In genomic region chr20:63554361-63555278, GRCh38 we compare ENCODE assay signal across 8 cellular contexts. TPM values are rescaled to one million over a fixed set of nuclear protein-coding genes. Genes with fewer than 3 reads are reported as not detected.
DNase-seq lines count a peak whose midpoint lies in the region; ATAC-seq, FAIRE-seq and TF ChIP-seq lines count a peak whose summit lies in the region.

No MANE protein-coding gene starts in this region.

- no peak for TF ChIP-seq EP300 in K562 (IDR thresholded peaks at IDR 0.05; ENCODE audit: low read length)

- H3K4me1 Mint-ChIP-seq in naive thymus-derived CD4-positive, alpha-beta T cell, result peaks cover 9 to 18% (median 13%) of the 10 kb centered on the region in 7 donors

- no peak for FAIRE-seq in K562 (lab: Jason Lieb, UNC)

- peaks cover 14 to 70% (median 56%) of the 10 kb centered on the region in 11 experiments; a peak in 21 of 22 replicates for H4K20me1 ChIP-seq in BLaER1 treated with 17β-estradiol and CSF1 and Interleukin-3, amounts not matched to agents 10 nM and 100 nM
- H4K20me1 ChIP-seq in K562 (replicated peaks; ENCODE audit: control insufficient read depth, insufficient read depth, low read length), result no peaks in the 10 kb centered on the region

- H3K9me1 ChIP-seq in K562 (ENCODE audit: control insufficient read depth, insufficient read depth, low read length), result no peaks in the 10 kb centered on the region

- CTCF ChIA-PET in HEK293 (lab: Yijun Ruan, JAX), result interaction anchor here (0.6 kb wide), 1 partner anchor 27 kb away, joined by 4 read pairs; no protein-coding TSS in a partner anchor
- CTCF ChIA-PET in K562 (lab: Yijun Ruan, JAX; ENCODE audit: low intra/inter-chr PET ratio), result no interaction called here
- CTCF ChIA-PET in naive thymus-derived CD4-positive, alpha-beta T cell (lab: Charles Lee), result interaction anchor here (0.6 kb wide), 1 partner anchor 432 kb away, joined by 3 read pairs; no protein-coding TSS in a partner anchor

- no peak for ATAC-seq in K562
- no peak for ATAC-seq in naive thymus-derived CD4-positive, alpha-beta T cell
- ATAC-seq in GM21423 (IDR thresholded peaks at IDR 0.05; ENCODE audit: unreplicated experiment), result no peak

- DNase-seq in K562 (ENCODE audit: extremely low read depth in 1 of 4, low spot score in 3 of 4) (no peak), CD1c-positive myeloid dendritic cell (ENCODE audit: extremely low spot score) (no peak), putamen (ENCODE audit: low spot score) (no peak)
- peak in 1 of 9 donors; percentile 20 for DNase-seq in naive thymus-derived CD4-positive, alpha-beta T cell
- DNase-seq in activated CD4-positive, CD25-positive, alpha-beta regulatory T cell (lab: John Stamatoyannopoulos, UW), result no peak

- peak overlapping the region; percentile 53 to 74 (median 66) for H3K4me3 ChIP-seq in BLaER1 treated with 17β-estradiol and CSF1 and Interleukin-3, amounts not matched to agents 10 nM and 100 nM
- H3K4me3 ChIP-seq in HEK293 (ENCODE audit: low read depth, low read length) (no peak overlapping the region), K562 (peak overlapping the region; percentile 76; the same call in 1 of the 2 replicates)
- H3K4me3 ChIP-seq in naive thymus-derived CD4-positive, alpha-beta T cell (ENCODE audit: low read length), result no peak overlapping the region

- peak overlapping the region in 9 of 11 experiments; percentile 18 to 79 (median 63); a peak in 16 of 22 replicates for H3K9ac ChIP-seq in BLaER1 treated with 17β-estradiol and CSF1 and Interleukin-3, amounts not matched to agents 10 nM and 100 nM
- peak overlapping the region in 1 of 2 experiments; percentile 91; a peak in 2 of 4 replicates for H3K9ac ChIP-seq in K562 (ENCODE audit: insufficient read depth in 1 of 2, low read depth in 2 of 2, low read length in 2 of 2)

- 56% methylated on average over 33 of the region's 38 CpGs for WGBS in K562 (ENCODE audit: insufficient coverage, low coverage, missing lambda C conversion rate)

- intact Hi-C loops in K562 (cut with micrococcal nuclease), result loop anchor here (10.0 kb wide), 1 partner anchor 310 kb away; the partner anchor contains the start of genes ABHD16B and TPD52L2
- intact Hi-C loops in naive thymus-derived CD4-positive, alpha-beta T cell (cut with micrococcal nuclease), result no loop called here

- peak overlapping the region; percentile 94 to 100 (median 99) for H3K4me2 ChIP-seq in BLaER1 treated with 17β-estradiol and CSF1 and Interleukin-3, amounts not matched to agents 10 nM and 100 nM
- H3K4me2 ChIP-seq in K562 (ENCODE audit: insufficient read depth, low read length), result peak overlapping the region; percentile 54

- in situ Hi-C loops in K562 (cut with MboI), result no loop called here

- no peaks in the 10 kb centered on the region for H3K9me3 Mint-ChIP-seq in naive thymus-derived CD4-positive, alpha-beta T cell

- no peak for TF ChIP-seq RAD21 in K562 (CRISPR knock-in tag; conservative IDR thresholded peaks at IDR 0.05 in 1 of 2, IDR thresholded peaks at IDR 0.05 in 1 of 2)

- H3K4me3 Mint-ChIP-seq in naive thymus-derived CD4-positive, alpha-beta T cell, result peak overlapping the region in 9 of 10 donors; percentile 46 to 87 (median 76)

- H3K79me2 ChIP-seq in K562 (ENCODE audit: control insufficient read depth, insufficient read depth, low read length), result no peaks in the 10 kb centered on the region

- peak overlapping the region in 4 of 9 donors; percentile 56 to 79 (median 66) for H3K27ac Mint-ChIP-seq in naive thymus-derived CD4-positive, alpha-beta T cell

- no TSS peak for BruUV-seq in K562 (replicated peaks; lab: Mats Ljungman, UMichigan)

- peaks cover 0 to 10% (median 0%) of the 10 kb centered on the region in 5 donors for H3K36me3 Mint-ChIP-seq in naive thymus-derived CD4-positive, alpha-beta T cell

- peaks cover 22 to 56% (median 45%) of the 10 kb centered on the region in 10 experiments for H3K4me1 ChIP-seq in BLaER1 treated with 17β-estradiol and CSF1 and Interleukin-3, amounts not matched to agents 10 nM and 100 nM
- H3K4me1 ChIP-seq in HEK293 (ENCODE audit: control insufficient read depth, insufficient read depth, low read length) (0 out of 2 replicates have a peak, but pooled peaks cover 2% of the 10 kb centered on the region), K562 (replicated peaks in 1 of 2; ENCODE audit: control insufficient read depth in 2 of 2, insufficient read depth in 2 of 2, low read length in 2 of 2) (peaks cover 15 to 67% of the 10 kb centered on the region in 2 experiments)
- H3K4me1 ChIP-seq in naive thymus-derived CD4-positive, alpha-beta T cell (ENCODE audit: control insufficient read depth in 2 of 2, insufficient read depth in 2 of 2, low read length in 2 of 2), result peaks cover 13 to 21% of the 10 kb centered on the region in 2 donors

- TF ChIP-seq CTCF in HEK293 (tag by site-specific recombination; IDR thresholded peaks at IDR 0.05) (no peak), K562 (IDR thresholded peaks at IDR 0.05 in 2 of 3, conservative IDR thresholded peaks at IDR 0.05 in 1 of 3; ENCODE audit: insufficient read depth in 2 of 3, low read depth in 1 of 3, low read length in 3 of 3) (no peak)

- peaks cover 0 to 14% (median under 1%) of the 10 kb centered on the region in 5 donors for H3K27me3 Mint-ChIP-seq in naive thymus-derived CD4-positive, alpha-beta T cell

- 0 out of 22 replicates have a peak overlapping the region, but pooled peaks of 1 of the 11 experiments have one; percentile 4 for H3K27ac ChIP-seq in BLaER1 treated with 17β-estradiol and CSF1 and Interleukin-3, amounts not matched to agents 10 nM and 100 nM
- H3K27ac ChIP-seq in HEK293 (ENCODE audit: extremely low read depth, low read depth, low read length) (no peak overlapping the region), K562 (ENCODE audit: extremely low read depth, low read depth, low read length) (no peak overlapping the region)
- H3K27ac ChIP-seq in naive thymus-derived CD4-positive, alpha-beta T cell (ENCODE audit: low read depth, low read length), result peak overlapping the region; percentile 63

- peaks cover 61 to 90% (median 69%) of the 10 kb centered on the region in 11 experiments for H3K27me3 ChIP-seq in BLaER1 treated with 17β-estradiol and CSF1 and Interleukin-3, amounts not matched to agents 10 nM and 100 nM
- no peaks in the 10 kb centered on the region for H3K27me3 ChIP-seq in K562 (ENCODE audit: control insufficient read depth in 2 of 2, insufficient read depth in 2 of 2, low read length in 2 of 2)
- no peaks in the 10 kb centered on the region for H3K27me3 ChIP-seq in naive thymus-derived CD4-positive, alpha-beta T cell (ENCODE audit: control insufficient read depth in 2 of 2, insufficient read depth in 2 of 2, low read length in 2 of 2)

- no peaks in the 10 kb centered on the region for H3K9me3 ChIP-seq in BLaER1 treated with 17β-estradiol and CSF1 and Interleukin-3, amounts not matched to agents 10 nM and 100 nM (replicated peaks in 1 of 11)
- H3K9me3 ChIP-seq in HEK293 (ENCODE audit: control insufficient read depth, insufficient read depth, low read depth, low read length) (no peaks in the 10 kb centered on the region), K562 (replicated peaks; ENCODE audit: control insufficient read depth, insufficient read depth, low read depth, low read length) (no peaks in the 10 kb centered on the region)
- no peaks in the 10 kb centered on the region for H3K9me3 ChIP-seq in naive thymus-derived CD4-positive, alpha-beta T cell (ENCODE audit: control insufficient read depth in 2 of 3, low read length in 3 of 3)

- 0 out of 2 replicates have a peak overlapping the region, but pooled peaks have one; percentile 22 for H2AFZ ChIP-seq in K562 (ENCODE audit: low read depth, low read length)

- TF ChIP-seq POLR2A in K562 (conservative IDR thresholded peaks at IDR 0.05), result no peak

- H3K36me3 ChIP-seq in BLaER1 treated with 17β-estradiol and CSF1 and Interleukin-3, amounts not matched to agents 10 nM and 100 nM, result no peaks in the 10 kb centered on the region
- H3K36me3 ChIP-seq in HEK293 (ENCODE audit: control insufficient read depth in 2 of 2, insufficient read depth in 1 of 2, low read length in 2 of 2) (no peaks in the 10 kb centered on the region), K562 (ENCODE audit: control insufficient read depth, insufficient read depth, low read length) (no peaks in the 10 kb centered on the region)
- H3K36me3 ChIP-seq in naive thymus-derived CD4-positive, alpha-beta T cell (ENCODE audit: control insufficient read depth in 2 of 3, insufficient read depth in 3 of 3, low read length in 3 of 3), result no peaks in the 10 kb centered on the region

- POLR2A ChIA-PET in HEK293 (lab: Yijun Ruan, JAX) (interaction anchor here (0.5 kb wide), 1 partner anchor 270 kb away, joined by 6 read pairs; no protein-coding TSS in a partner anchor), K562 (lab: Yijun Ruan, JAX) (interaction anchor here (0.5 to 1.7 kb wide), 5 partner anchors 9 to 347 kb away, joined by 3 to 9 read pairs (median 4); partner anchors contain the start of gene GMEB2)
- POLR2A ChIA-PET in naive thymus-derived CD4-positive, alpha-beta T cell (lab: Charles Lee), result interaction anchor here (1.2 to 1.6 kb wide), 3 partner anchors 13 to 87 kb away, joined by 4 to 10 read pairs (median 5); no protein-coding TSS in a partner anchor

RNA-seq across cellular contexts. Expression of gene FNDC11, which starts 0.7 kb away (rescaled TPM):
- total RNA-seq in K562 (2011; cell fraction: chromatin; rRNA removed; ENCODE audit: low replicate concordance), result 1.1 and 6.2 TPM in 2 replicates
- total RNA-seq in K562 (2011; cell fraction: nucleolus; rRNA removed), result 5.0 and 5.5 TPM in 2 replicates
- 1.8 and 2.2 TPM in 2 replicates for total RNA-seq in K562 (2011; cell fraction: nucleoplasm; rRNA removed)
- total RNA-seq in K562 (2014; rRNA removed) (0.64 and 0.65 TPM in 2 replicates), K562 (2014; rRNA removed; fragmentation: Illumina TruSeq; extraction: Trizol) (0.06 TPM in 1 of 2 replicates, not detected in the other), K562 (2015; rRNA removed; fragmentation: Illumina TruSeq; extraction: Trizol) (0.14 and 0.23 TPM in 2 replicates), K562 (2021) (0.74 and 0.89 TPM in 2 replicates)
- polyA plus RNA-seq in K562 (2011; rRNA removed) (1.2 TPM in 2 replicates), K562 (2014; fragmentation: Illumina TruSeq; extraction: Trizol) (0.15 and 0.39 TPM in 2 replicates), K562 (2014; fragmentation: Nextera tagmentation; extraction: Ambion mirVana) (under 1 TPM in 1 of 2 experiments, not detected in 1; 0.08 TPM), K562 (2014; rRNA removed) (1.2 and 2.3 TPM in 2 replicates)
- 1.9 and 6.4 TPM in 2 replicates for polyA plus RNA-seq in K562 (2011; cell fraction: cytosol; rRNA removed)
- 5.8 and 19.1 TPM in 2 replicates for polyA plus RNA-seq in K562 (2011; cell fraction: nucleus; rRNA removed)
- 0.94 and 1.1 TPM in 2 replicates for polyA plus RNA-seq in K562 (2012)
- polyA minus RNA-seq in K562 (2011; rRNA and poly(A)+ RNA removed), result 0.45 and 0.56 TPM in 2 replicates
- polyA minus RNA-seq in K562 (2011; cell fraction: cytosol; rRNA and poly(A)+ RNA removed), result 0.46 and 1.3 TPM in 2 replicates
- 1.6 and 3.9 TPM in 2 replicates for polyA minus RNA-seq in K562 (2011; cell fraction: nucleus; rRNA and poly(A)+ RNA removed)
- total RNA-seq in naive thymus-derived CD4-positive, alpha-beta T cell, result 1 to 10 TPM in 1 of 5 experiments, under 1 TPM in 4; 0.30 to 1.2 (median 0.32) TPM
- under 1 TPM; 0.22 to 0.90 TPM for polyA plus RNA-seq in naive thymus-derived CD4-positive, alpha-beta T cell

RNA-seq across cellular contexts. Expression of gene SRMS, which starts 7.1 kb away (rescaled TPM):
- not detected in 2 replicates for total RNA-seq in K562 (2011; cell fraction: chromatin; rRNA removed; ENCODE audit: low replicate concordance)
- total RNA-seq in K562 (2011; cell fraction: nucleolus; rRNA removed), result 0.17 TPM in 1 of 2 replicates, not detected in the other
- total RNA-seq in K562 (2011; cell fraction: nucleoplasm; rRNA removed), result not detected in 2 replicates
- not detected in 2 replicates for total RNA-seq in K562 (2014; rRNA removed)
- not detected in 2 replicates for total RNA-seq in K562 (2014; rRNA removed; fragmentation: Illumina TruSeq; extraction: Trizol)
- not detected in 2 replicates for total RNA-seq in K562 (2015; rRNA removed; fragmentation: Illumina TruSeq; extraction: Trizol)
- total RNA-seq in K562 (2021), result not detected in 2 replicates
- polyA plus RNA-seq in K562 (2011; rRNA removed), result 0.04 and 0.07 TPM in 2 replicates
- 0.03 and 0.07 TPM in 2 replicates for polyA plus RNA-seq in K562 (2011; cell fraction: cytosol; rRNA removed)
- polyA plus RNA-seq in K562 (2011; cell fraction: nucleus; rRNA removed), result 0.13 and 0.21 TPM in 2 replicates
- polyA plus RNA-seq in K562 (2012), result 0.05 TPM in 1 of 2 replicates, not detected in the other
- not detected in 2 replicates for polyA plus RNA-seq in K562 (2014; fragmentation: Illumina TruSeq; extraction: Trizol)
- polyA plus RNA-seq in K562 (2014; fragmentation: Nextera tagmentation; extraction: Ambion mirVana), result not detected
- not detected in 2 replicates for polyA plus RNA-seq in K562 (2014; rRNA removed)
- not detected in 2 replicates for polyA minus RNA-seq in K562 (2011; rRNA and poly(A)+ RNA removed)
- polyA minus RNA-seq in K562 (2011; cell fraction: cytosol; rRNA and poly(A)+ RNA removed), result not detected in 2 replicates
- not detected in 2 replicates for polyA minus RNA-seq in K562 (2011; cell fraction: nucleus; rRNA and poly(A)+ RNA removed)
- under 1 TPM in 1 of 5 experiments, not detected in 4; 0.24 TPM for total RNA-seq in naive thymus-derived CD4-positive, alpha-beta T cell
- not detected for polyA plus RNA-seq in naive thymus-derived CD4-positive, alpha-beta T cell

RNA-seq across cellular contexts. Expression of gene PTK6, which starts 17.4 kb away (rescaled TPM):
- total RNA-seq in K562 (2011; cell fraction: chromatin; rRNA removed; ENCODE audit: low replicate concordance), result not detected in 2 replicates
- not detected in 2 replicates for total RNA-seq in K562 (2011; cell fraction: nucleolus; rRNA removed)
- not detected in 2 replicates for total RNA-seq in K562 (2011; cell fraction: nucleoplasm; rRNA removed)
- total RNA-seq in K562 (2014; rRNA removed) (not detected in 2 replicates), K562 (2014; rRNA removed; fragmentation: Illumina TruSeq; extraction: Trizol) (not detected in 2 replicates), K562 (2015; rRNA removed; fragmentation: Illumina TruSeq; extraction: Trizol) (not detected in 2 replicates), K562 (2021) (not detected in 2 replicates)
- polyA plus RNA-seq in K562 (2011; rRNA removed) (not detected in 2 replicates), K562 (2014; fragmentation: Illumina TruSeq; extraction: Trizol) (not detected in 2 replicates), K562 (2014; fragmentation: Nextera tagmentation; extraction: Ambion mirVana) (not detected), K562 (2014; rRNA removed) (0.07 TPM in 1 of 2 replicates, not detected in the other)
- polyA plus RNA-seq in K562 (2011; cell fraction: cytosol; rRNA removed), result 0.03 TPM in 1 of 2 replicates, not detected in the other
- not detected in 2 replicates for polyA plus RNA-seq in K562 (2011; cell fraction: nucleus; rRNA removed)
- polyA plus RNA-seq in K562 (2012), result 0.11 TPM in 1 of 2 replicates, not detected in the other
- polyA minus RNA-seq in K562 (2011; rRNA and poly(A)+ RNA removed), result not detected in 2 replicates
- polyA minus RNA-seq in K562 (2011; cell fraction: cytosol; rRNA and poly(A)+ RNA removed), result not detected in 2 replicates
- not detected in 2 replicates for polyA minus RNA-seq in K562 (2011; cell fraction: nucleus; rRNA and poly(A)+ RNA removed)
- under 1 TPM in 4 of 5 experiments, not detected in 1; 0.19 to 0.96 (median 0.62) TPM for total RNA-seq in naive thymus-derived CD4-positive, alpha-beta T cell
- under 1 TPM; 0.07 to 0.38 TPM for polyA plus RNA-seq in naive thymus-derived CD4-positive, alpha-beta T cell

RNA-seq across cellular contexts. Expression of gene HELZ2, which starts 19.4 kb away (rescaled TPM):
- total RNA-seq in K562 (2011; cell fraction: chromatin; rRNA removed; ENCODE audit: low replicate concordance), result 12.0 and 57.7 TPM in 2 replicates
- 46.8 and 60.9 TPM in 2 replicates for total RNA-seq in K562 (2011; cell fraction: nucleolus; rRNA removed)
- total RNA-seq in K562 (2011; cell fraction: nucleoplasm; rRNA removed), result 17.9 and 18.1 TPM in 2 replicates
- total RNA-seq in K562 (2014; rRNA removed) (5.0 and 5.9 TPM in 2 replicates), K562 (2014; rRNA removed; fragmentation: Illumina TruSeq; extraction: Trizol) (0.26 and 0.69 TPM in 2 replicates), K562 (2015; rRNA removed; fragmentation: Illumina TruSeq; extraction: Trizol) (2.4 and 3.5 TPM in 2 replicates), K562 (2021) (7.8 and 9.1 TPM in 2 replicates)
- polyA plus RNA-seq in K562 (2011; rRNA removed) (3.3 and 3.5 TPM in 2 replicates), K562 (2014; fragmentation: Illumina TruSeq; extraction: Trizol) (2.3 and 3.5 TPM in 2 replicates), K562 (2014; fragmentation: Nextera tagmentation; extraction: Ambion mirVana) (under 1 TPM in 1 of 2 experiments, not detected in 1; 0.03 TPM), K562 (2014; rRNA removed) (2.8 and 5.0 TPM in 2 replicates)
- polyA plus RNA-seq in K562 (2011; cell fraction: cytosol; rRNA removed), result 1.7 and 5.6 TPM in 2 replicates
- 8.9 and 19.2 TPM in 2 replicates for polyA plus RNA-seq in K562 (2011; cell fraction: nucleus; rRNA removed)
- 4.9 and 15.0 TPM in 2 replicates for polyA plus RNA-seq in K562 (2012)
- polyA minus RNA-seq in K562 (2011; rRNA and poly(A)+ RNA removed), result 2.3 and 6.2 TPM in 2 replicates
- 7.4 and 13.1 TPM in 2 replicates for polyA minus RNA-seq in K562 (2011; cell fraction: cytosol; rRNA and poly(A)+ RNA removed)
- polyA minus RNA-seq in K562 (2011; cell fraction: nucleus; rRNA and poly(A)+ RNA removed), result 15.1 and 18.3 TPM in 2 replicates
- total RNA-seq in naive thymus-derived CD4-positive, alpha-beta T cell, result 100 to 1,000 TPM in 1 of 5 experiments, 10 to 100 TPM in 4; 24.4 to 102 (median 42.1) TPM
- polyA plus RNA-seq in naive thymus-derived CD4-positive, alpha-beta T cell, result 1 to 10 TPM; 3.8 to 5.8 TPM

RNA-seq across cellular contexts. Expression of gene PPDPF, which starts 34.1 kb away (rescaled TPM):
- total RNA-seq in K562 (2011; cell fraction: chromatin; rRNA removed; ENCODE audit: low replicate concordance), result 8.8 and 25.0 TPM in 2 replicates
- total RNA-seq in K562 (2011; cell fraction: nucleolus; rRNA removed), result 34.9 and 37.0 TPM in 2 replicates
- total RNA-seq in K562 (2011; cell fraction: nucleoplasm; rRNA removed), result 25.6 and 28.6 TPM in 2 replicates
- total RNA-seq in K562 (2014; rRNA removed) (73.9 and 86.1 TPM in 2 replicates), K562 (2014; rRNA removed; fragmentation: Illumina TruSeq; extraction: Trizol) (2.3 and 4.5 TPM in 2 replicates), K562 (2015; rRNA removed; fragmentation: Illumina TruSeq; extraction: Trizol) (10.5 and 16.6 TPM in 2 replicates), K562 (2021) (220 and 233 TPM in 2 replicates)
- polyA plus RNA-seq in K562 (2011; rRNA removed) (4.5 and 9.8 TPM in 2 replicates), K562 (2014; fragmentation: Illumina TruSeq; extraction: Trizol) (11.2 and 59.1 TPM in 2 replicates), K562 (2014; fragmentation: Nextera tagmentation; extraction: Ambion mirVana) (under 1 TPM; 0.77 to 0.85 TPM), K562 (2014; rRNA removed) (98.3 and 99.6 TPM in 2 replicates)
- polyA plus RNA-seq in K562 (2011; cell fraction: cytosol; rRNA removed), result 17.2 and 51.6 TPM in 2 replicates
- polyA plus RNA-seq in K562 (2011; cell fraction: nucleus; rRNA removed), result 34.4 and 40.3 TPM in 2 replicates
- 125 and 320 TPM in 2 replicates for polyA plus RNA-seq in K562 (2012)
- polyA minus RNA-seq in K562 (2011; rRNA and poly(A)+ RNA removed), result 0.95 and 2.2 TPM in 2 replicates
- polyA minus RNA-seq in K562 (2011; cell fraction: cytosol; rRNA and poly(A)+ RNA removed), result 82.0 and 193 TPM in 2 replicates
- polyA minus RNA-seq in K562 (2011; cell fraction: nucleus; rRNA and poly(A)+ RNA removed), result 25.2 and 33.4 TPM in 2 replicates
- total RNA-seq in naive thymus-derived CD4-positive, alpha-beta T cell, result 100 to 1,000 TPM; 138 to 225 (median 184) TPM
- 10 to 100 TPM; 67.7 to 83.1 TPM for polyA plus RNA-seq in naive thymus-derived CD4-positive, alpha-beta T cell

Comparison
In these comparisons a context has a peak if more than half of its experiments do, and no peak if none do; other contexts are left out.
1. H3K4me3 ChIP-seq: peak in BLaER1 treated with 17β-estradiol and CSF1 and Interleukin-3, amounts not matched to agents 10 nM and 100 nM (10 of 10) and K562 (single experiment); none in HEK293 (single experiment) and naive thymus-derived CD4-positive, alpha-beta T cell (single experiment).